8 cellular contexts compared by ENCODE assay signal in genomic region chr19:4969292-4969771, GRCh38. TPM values are rescaled to one million over a fixed set of nuclear protein-coding genes. Genes with fewer than 3 reads are reported as not detected.
DNase-seq lines count a peak whose midpoint lies in the region; ATAC-seq and TF ChIP-seq lines count a peak whose summit lies in the region.

No MANE protein-coding gene starts in this region.

- peak overlapping the region; percentile 49 for H3K27ac ChIP-seq in substantia nigra (ENCODE audit: low read depth, low read length, poor library complexity, severe bottlenecking)

- H3K36me3 Mint-ChIP-seq in activated CD4-positive, alpha-beta T cell treated with anti-CD3 and anti-CD28 coated beads for 36 hours (ENCODE audit: low read depth): peaks cover 11% of the 10 kb centered on the region
- H3K36me3 Mint-ChIP-seq in activated B cell treated with CpG ODN at 0.5 μM for 24 hours (ENCODE audit: low read depth): peaks cover 5% of the 10 kb centered on the region

- H3K4me3 ChIP-seq in iPS-18c (ENCODE audit: insufficient read depth, low read depth, low read length): peak overlapping the region; percentile 64

- peaks cover 30% of the 10 kb centered on the region for H3K4me1 Mint-ChIP-seq in activated CD4-positive, alpha-beta T cell treated with anti-CD3 and anti-CD28 coated beads for 36 hours
- H3K4me1 Mint-ChIP-seq in activated B cell treated with CpG ODN at 0.5 μM for 24 hours: peaks cover 31% of the 10 kb centered on the region

- peak overlapping the region; percentile 84 for H3K27ac Mint-ChIP-seq in activated CD4-positive, alpha-beta T cell treated with anti-CD3 and anti-CD28 coated beads for 36 hours
- peak overlapping the region; percentile 57 for H3K27ac Mint-ChIP-seq in activated B cell treated with CpG ODN at 0.5 μM for 24 hours

- peak overlapping the region; percentile 91 for H3K4me3 Mint-ChIP-seq in activated CD4-positive, alpha-beta T cell treated with anti-CD3 and anti-CD28 coated beads for 36 hours
- H3K4me3 Mint-ChIP-seq in activated B cell treated with CpG ODN at 0.5 μM for 24 hours: peak overlapping the region; percentile 88

- in situ Hi-C loops in ACHN (cut with HindIII; ENCODE audit: low pct_ligation_motif_present, low pct_unique_long_range_greater_than_20kb, low sequenced_read_pairs): no loop called here

- ATAC-seq in activated CD4-positive, alpha-beta T cell treated with anti-CD3 and anti-CD28 coated beads for 36 hours: no peak
- ATAC-seq in activated B cell treated with CpG ODN at 0.5 μM for 24 hours (ENCODE audit: low read depth) (no peak), left lobe of liver (no peak), HG02970 (IDR thresholded peaks at IDR 0.05; ENCODE audit: low FRiP score, unreplicated experiment) (no peak)

- no peak for TF ChIP-seq CTCF in activated B cell treated with CpG ODN at 0.5 μM for 24 hours (IDR thresholded peaks at IDR 0.05)

- H3K9me3 ChIP-seq in iPS-18c (ENCODE audit: control insufficient read depth, insufficient read depth, low read length): no peaks in the 10 kb centered on the region

- CTCF ChIA-PET in activated CD4-positive, alpha-beta T cell treated with anti-CD3 and anti-CD28 coated beads for 36 hours (lab: Charles Lee): interaction anchor here (1.0 to 1.4 kb wide), 2 partner anchors 32 to 96 kb away, joined by 3 to 4 read pairs; no protein-coding TSS in a partner anchor
- CTCF ChIA-PET in activated B cell treated with CpG ODN at 0.5 μM for 24 hours (lab: Charles Lee): interaction anchor here (0.8 to 1.3 kb wide), 2 partner anchors 62 to 169 kb away, joined by 3 to 4 read pairs; no protein-coding TSS in a partner anchor

- intact Hi-C loops in activated CD4-positive, alpha-beta T cell treated with anti-CD3 and anti-CD28 coated beads for 36 hours (cut with DNase I, micrococcal nuclease): loop anchor here (1.0 to 5.0 kb wide), 11 partner anchors 59 to 1692 kb away; partner anchors contain the start of genes DPP9 (in 1 of the 2), DUS3L (in 1 of the 2), FEM1A (in 1 of the 2) and MICOS13 (in 1 of the 2)
- intact Hi-C loops in activated B cell treated with CpG ODN at 0.5 μM for 24 hours (cut with micrococcal nuclease): loop anchor here (2.0 kb wide), 2 partner anchors 103 to 157 kb away; partner anchors contain the start of gene PLIN3

- DNase-seq in activated CD4-positive, alpha-beta T cell treated with anti-CD3 and anti-CD28 coated beads for 36 hours: no peak
- DNase-seq in activated CD4-positive, alpha-beta T cell treated with anti-CD3 and anti-CD28 coated beads, Interleukin-2, amount 50 U/mL, for 1 hour: no peak
- no peak for DNase-seq in activated B cell treated with CpG ODN at 0.5 μM for 24 hours
- no peak for DNase-seq in substantia nigra (lab: John Stamatoyannopoulos, UW)
- DNase-seq in left lobe of liver (ENCODE audit: low spot score): no peak
- no peak for DNase-seq in ACHN

- POLR2A ChIA-PET in activated CD4-positive, alpha-beta T cell treated with anti-CD3 and anti-CD28 coated beads for 36 hours (lab: Charles Lee): interaction anchor here (0.7 to 1.4 kb wide), 7 partner anchors 16 to 858 kb away, joined by 3 to 9 read pairs (median 3); no protein-coding TSS in a partner anchor
- POLR2A ChIA-PET in activated B cell treated with CpG ODN at 0.5 μM for 24 hours (lab: Charles Lee): interaction anchor here (0.5 to 3.3 kb wide), 23 partner anchors 8 to 1768 kb away, joined by 3 to 23 read pairs (median 4); partner anchors contain the start of genes DPP9, FEM1A, GPR108 and PLIN3

- no peaks in the 10 kb centered on the region for H3K9me3 Mint-ChIP-seq in activated CD4-positive, alpha-beta T cell treated with anti-CD3 and anti-CD28 coated beads for 36 hours (ENCODE audit: low read depth)
- no peaks in the 10 kb centered on the region for H3K9me3 Mint-ChIP-seq in activated B cell treated with CpG ODN at 0.5 μM for 24 hours

- H3K27me3 Mint-ChIP-seq in activated CD4-positive, alpha-beta T cell treated with anti-CD3 and anti-CD28 coated beads for 36 hours: no peaks in the 10 kb centered on the region
- no peaks in the 10 kb centered on the region for H3K27me3 Mint-ChIP-seq in activated B cell treated with CpG ODN at 0.5 μM for 24 hours

RNA-seq across cellular contexts. Expression of gene KDM4B, which starts 0.4 kb away (rescaled TPM):
- 10 to 100 TPM; 33.9 to 35.8 TPM for total RNA-seq in activated CD4-positive, alpha-beta T cell treated with anti-CD3 and anti-CD28 coated beads for 36 hours
- total RNA-seq in activated B cell treated with CpG ODN at 0.5 μM for 24 hours (76.4 and 88.9 TPM in 2 replicates), left lobe of liver (38.1 TPM)
